Comparison of ENCODE assay signal across 1 cellular context in the genomic region with DNA sequence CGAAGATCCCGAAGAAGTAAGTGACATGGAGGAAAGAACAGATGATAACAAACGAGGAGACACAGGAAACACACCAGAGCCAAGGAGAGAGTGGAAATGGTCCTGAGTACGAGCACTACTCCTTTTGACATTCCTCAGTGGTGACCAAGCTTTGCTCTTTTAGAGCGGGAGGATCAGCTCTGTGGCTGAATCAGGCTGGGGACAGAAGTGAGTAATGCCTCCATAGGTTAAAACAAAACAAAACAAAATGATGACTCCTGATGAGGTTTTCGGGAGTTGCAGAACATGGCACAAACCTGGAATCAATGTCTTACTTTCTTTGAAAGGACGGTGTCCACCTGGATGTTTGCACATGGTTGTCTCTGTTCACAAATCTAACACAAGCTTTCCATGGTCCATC.
A peak's percentile ranks its signal among the peaks of the same experiment; 100 is the strongest.
TF ChIP-seq lines count a peak whose summit lies in the region.

No MANE protein-coding gene starts in this region.

TF ChIP-seq in endothelial cell of umbilical vein, 7 proteins besides CTCF, POLR2A, EP300 and RAD21 (continued from another document):
- TF ChIP-seq FOS (IDR thresholded peaks at IDR 0.05; ENCODE audit: borderline replicate concordance, insufficient read depth, low read length) = peak; percentile 62
TF ChIP-seq in endothelial cell of umbilical vein: peak in this region for 2.
